Comparison of ENCODE assay signal across 27 cellular contexts in genomic region chr10:75123088-75123682, GRCh38. TPM values are rescaled to one million over a fixed set of nuclear protein-coding genes. Genes with fewer than 3 reads are reported as not detected.
DNase-seq lines count a peak whose midpoint lies in the region; ATAC-seq and TF ChIP-seq lines count a peak whose summit lies in the region.
"Had no signal": no experiment of that assay in that cellular context is flagged by ENCODE, and none has a peak within 500 bp of the region (broad histone marks: within the 10 kb centered on the region; RNA-seq: fewer than 3 reads in every experiment).

No MANE protein-coding gene starts in this region.

- CTCF ChIA-PET in T-cell (lab: Charles Lee) = no interaction called here

- no peak overlapping the region for H3K4me3 Mint-ChIP-seq in activated naive CD8-positive, alpha-beta T cell treated with anti-CD3 and anti-CD28 coated beads, Interleukin-2, amount 10 ng/mL, durations not matched to agents 7 days and 5 days
- no peak overlapping the region for H3K4me3 Mint-ChIP-seq in activated naive CD8-positive, alpha-beta T cell treated with anti-CD3 and anti-CD28 coated beads, Interleukin-2, amount 50 U/mL, for 24 hours
- H3K4me3 Mint-ChIP-seq in T-cell = no peak overlapping the region
- no peak overlapping the region for H3K4me3 Mint-ChIP-seq in type B pancreatic cell
- H3K4me3 Mint-ChIP-seq in chondrocyte (ENCODE audit: unreplicated experiment) = no peak overlapping the region
- H3K4me3 Mint-ChIP-seq: neural crest cell; T-helper 1 cell treated with Interleukin-12 subunit alpha and Interleukin-12 subunit beta and Interleukin-4 antibody, amounts not matched to agents 30 μg/mL and 1 μg/mL, for 36 hours had no signal

- no peak for ATAC-seq in activated naive CD8-positive, alpha-beta T cell treated with anti-CD3 and anti-CD28 coated beads, Interleukin-2, amount 10 ng/mL, durations not matched to agents 7 days and 5 days (ENCODE audit: low read depth)
- no peak for ATAC-seq in activated naive CD8-positive, alpha-beta T cell treated with anti-CD3 and anti-CD28 coated beads, Interleukin-2, amount 50 U/mL, for 24 hours
- no peak for ATAC-seq in T-cell (replicated peaks in 1 of 4)
- ATAC-seq: GM12878, left colon had no signal

- no peak overlapping the region for H3K4me2 ChIP-seq in mesendoderm (ENCODE audit: low read length)
- H3K4me2 ChIP-seq: BLaER1 treated with 17β-estradiol and CSF1 and Interleukin-3, amounts not matched to agents 10 nM and 100 nM had no signal

- no peaks in the 10 kb centered on the region for H3K4me1 ChIP-seq in mesendoderm (ENCODE audit: control insufficient read depth, low read depth, low read length)

- peaks cover 1% of the 10 kb centered on the region for H3K79me2 ChIP-seq in mesendoderm (ENCODE audit: control insufficient read depth, insufficient read depth, low read length)

- peaks cover 28% of the 10 kb centered on the region for H3K4me1 Mint-ChIP-seq in activated naive CD8-positive, alpha-beta T cell treated with anti-CD3 and anti-CD28 coated beads, Interleukin-2, amount 10 ng/mL, durations not matched to agents 7 days and 5 days
- peaks cover 34% of the 10 kb centered on the region for H3K4me1 Mint-ChIP-seq in activated naive CD8-positive, alpha-beta T cell treated with anti-CD3 and anti-CD28 coated beads, Interleukin-2, amount 50 U/mL, for 24 hours
- H3K4me1 Mint-ChIP-seq in T-cell (peaks cover 24 to 47% (median 41%) of the 10 kb centered on the region in 3 donors), type B pancreatic cell (ENCODE audit: unreplicated experiment) (no peaks in the 10 kb centered on the region), chondrocyte (ENCODE audit: low read depth) (peaks cover 18% of the 10 kb centered on the region)
- H3K4me1 Mint-ChIP-seq: neural crest cell had no signal

- H3K23ac ChIP-seq in mesendoderm (ENCODE audit: low read length) = no peak overlapping the region

- no peaks in the 10 kb centered on the region for H3K36me3 ChIP-seq in mesendoderm (ENCODE audit: control insufficient read depth, insufficient read depth, low read length)

- no peak overlapping the region for H2BK15ac ChIP-seq in mesendoderm (replicated peaks; ENCODE audit: low read depth)

- no peak for DNase-seq in activated naive CD8-positive, alpha-beta T cell treated with anti-CD3 and anti-CD28 coated beads, Interleukin-2, amount 10 ng/mL, durations not matched to agents 7 days and 5 days
- no peak for DNase-seq in activated naive CD8-positive, alpha-beta T cell treated with anti-CD3 and anti-CD28 coated beads, Interleukin-2, amount 50 U/mL, for 24 hours
- no peak for DNase-seq in T-cell
- DNase-seq in mesendoderm = peak; percentile 67
- DNase-seq in type B pancreatic cell (ENCODE audit: extremely low spot score, unreplicated experiment) = no peak
- DNase-seq in chondrocyte (ENCODE audit: low spot score) = no peak
- DNase-seq in H4 (ENCODE audit: low spot score) = no peak
- DNase-seq: ACHN; activated effector memory CD4-positive, alpha-beta T cell treated with anti-CD3 and anti-CD28 coated beads, Interleukin-2, amount 50 U/mL, for 16 hours; anterior cingulate cortex; dermis blood vessel endothelial cell; GOT3; KBM-7; left colon; midbrain; MM.1S; NCI-H1417; NCI-H2081 treated with DMSO at 0.1 percent for 48 hours; NCI-H345; NCI-H774; RPMI8226; sigmoid colon had no signal

- peaks cover 3% of the 10 kb centered on the region for H3K79me1 ChIP-seq in mesendoderm (ENCODE audit: low read length)

- H2BK120ac ChIP-seq in mesendoderm (ENCODE audit: low read depth, low read length) = no peak overlapping the region

- no peaks in the 10 kb centered on the region for H3K9me3 Mint-ChIP-seq in activated naive CD8-positive, alpha-beta T cell treated with anti-CD3 and anti-CD28 coated beads, Interleukin-2, amount 10 ng/mL, durations not matched to agents 7 days and 5 days
- no peaks in the 10 kb centered on the region for H3K9me3 Mint-ChIP-seq in activated naive CD8-positive, alpha-beta T cell treated with anti-CD3 and anti-CD28 coated beads, Interleukin-2, amount 50 U/mL, for 24 hours
- H3K9me3 Mint-ChIP-seq in T-cell = no peaks in the 10 kb centered on the region
- no peaks in the 10 kb centered on the region for H3K9me3 Mint-ChIP-seq in type B pancreatic cell
- H3K9me3 Mint-ChIP-seq in chondrocyte (ENCODE audit: low read depth) = no peaks in the 10 kb centered on the region
- H3K9me3 Mint-ChIP-seq: neural crest cell; T-helper 1 cell treated with Interleukin-12 subunit alpha and Interleukin-12 subunit beta and Interleukin-4 antibody, amounts not matched to agents 30 μg/mL and 1 μg/mL, for 36 hours had no signal

- H3K9ac ChIP-seq in mesendoderm (ENCODE audit: low read length) = no peak overlapping the region
- H3K9ac ChIP-seq: BLaER1 treated with 17β-estradiol and CSF1 and Interleukin-3, amounts not matched to agents 10 nM and 100 nM had no signal

- H4K5ac ChIP-seq in mesendoderm (ENCODE audit: low read length) = no peak overlapping the region

- no peaks in the 10 kb centered on the region for H3K27me3 Mint-ChIP-seq in activated naive CD8-positive, alpha-beta T cell treated with anti-CD3 and anti-CD28 coated beads, Interleukin-2, amount 10 ng/mL, durations not matched to agents 7 days and 5 days
- no peaks in the 10 kb centered on the region for H3K27me3 Mint-ChIP-seq in activated naive CD8-positive, alpha-beta T cell treated with anti-CD3 and anti-CD28 coated beads, Interleukin-2, amount 50 U/mL, for 24 hours
- H3K27me3 Mint-ChIP-seq in T-cell (no peaks in the 10 kb centered on the region), type B pancreatic cell (no peaks in the 10 kb centered on the region), chondrocyte (ENCODE audit: low read depth) (no peaks in the 10 kb centered on the region)

- no peak overlapping the region for H3K27ac ChIP-seq in mesendoderm (ENCODE audit: low read depth, low read length)
- H3K27ac ChIP-seq: BLaER1 treated with 17β-estradiol and CSF1 and Interleukin-3, amounts not matched to agents 10 nM and 100 nM; sigmoid colon; VCaP had no signal

- H3K18ac ChIP-seq in mesendoderm (ENCODE audit: low read length) = peak overlapping the region; percentile 31

- H3K56ac ChIP-seq in mesendoderm (ENCODE audit: low read length) = no peak overlapping the region

- no CpG with 5 or more reads among the region's 4 CpGs for whole genome bisulfite sequencing in mesendoderm (ENCODE audit: extremely low coverage, insufficient coverage, low lambda C conversion rate)

- peaks cover 27% of the 10 kb centered on the region for H3K36me3 Mint-ChIP-seq in activated naive CD8-positive, alpha-beta T cell treated with anti-CD3 and anti-CD28 coated beads, Interleukin-2, amount 10 ng/mL, durations not matched to agents 7 days and 5 days
- H3K36me3 Mint-ChIP-seq in activated naive CD8-positive, alpha-beta T cell treated with anti-CD3 and anti-CD28 coated beads, Interleukin-2, amount 50 U/mL, for 24 hours (ENCODE audit: low read depth) = peaks cover 14% of the 10 kb centered on the region
- peaks cover 14% of the 10 kb centered on the region for H3K36me3 Mint-ChIP-seq in T-cell
- peaks cover 7% of the 10 kb centered on the region for H3K36me3 Mint-ChIP-seq in type B pancreatic cell
- peaks cover 3% of the 10 kb centered on the region for H3K36me3 Mint-ChIP-seq in chondrocyte (ENCODE audit: low read depth)

- H3K27ac Mint-ChIP-seq in activated naive CD8-positive, alpha-beta T cell treated with anti-CD3 and anti-CD28 coated beads, Interleukin-2, amount 10 ng/mL, durations not matched to agents 7 days and 5 days = peak overlapping the region; percentile 75
- H3K27ac Mint-ChIP-seq in activated naive CD8-positive, alpha-beta T cell treated with anti-CD3 and anti-CD28 coated beads, Interleukin-2, amount 50 U/mL, for 24 hours = no peak overlapping the region
- peak overlapping the region; percentile 55 for H3K27ac Mint-ChIP-seq in T-cell
- H3K27ac Mint-ChIP-seq in type B pancreatic cell = peak overlapping the region; percentile 41
- no peak overlapping the region for H3K27ac Mint-ChIP-seq in chondrocyte (ENCODE audit: unreplicated experiment)
- H3K27ac Mint-ChIP-seq: T-helper 1 cell treated with Interleukin-12 subunit alpha and Interleukin-12 subunit beta and Interleukin-4 antibody, amounts not matched to agents 30 μg/mL and 1 μg/mL, for 36 hours had no signal

- H2BK5ac ChIP-seq in mesendoderm (ENCODE audit: low read length) = no peak overlapping the region

- no peak overlapping the region for H2AK5ac ChIP-seq in mesendoderm (ENCODE audit: low read length)

- POLR2A ChIA-PET in activated naive CD8-positive, alpha-beta T cell treated with anti-CD3 and anti-CD28 coated beads, Interleukin-2, amount 10 ng/mL, durations not matched to agents 7 days and 5 days (lab: Charles Lee) = no interaction called here
- POLR2A ChIA-PET in T-cell (lab: Charles Lee) = no interaction called here

- H4K8ac ChIP-seq in mesendoderm (ENCODE audit: low read depth, low read length) = no peak overlapping the region

- no peak overlapping the region for H3K4me3 ChIP-seq in mesendoderm (ENCODE audit: low read length)
- H3K4me3 ChIP-seq: BLaER1 treated with 17β-estradiol and CSF1 and Interleukin-3, amounts not matched to agents 10 nM and 100 nM; GM12878; sigmoid colon had no signal

- no peak overlapping the region for H3K4ac ChIP-seq in mesendoderm (ENCODE audit: low read depth, low read length)

- no peaks in the 10 kb centered on the region for H3K27me3 ChIP-seq in mesendoderm (ENCODE audit: insufficient read depth, low read length, poor library complexity)
- H3K27me3 ChIP-seq: BLaER1 treated with 17β-estradiol and CSF1 and Interleukin-3, amounts not matched to agents 10 nM and 100 nM; sigmoid colon had no signal

- no peak for TF ChIP-seq CTCF in type B pancreatic cell (conservative IDR thresholded peaks at IDR 0.05)
- TF ChIP-seq CTCF in chondrocyte (IDR thresholded peaks at IDR 0.05) = no peak

RNA-seq across cellular contexts. Expression of gene SAMD8, which starts 11.7 kb away (rescaled TPM):
- total RNA-seq in activated naive CD8-positive, alpha-beta T cell treated with anti-CD3 and anti-CD28 coated beads, Interleukin-2, amount 10 ng/mL, durations not matched to agents 7 days and 5 days = 10 to 100 TPM; 21.0 to 22.7 TPM
- total RNA-seq in T-cell (10 to 100 TPM; 15.6 to 28.1 (median 16.1) TPM), type B pancreatic cell (ENCODE audit: low replicate concordance) (15.7 and 17.3 TPM in 2 replicates), chondrocyte (22.0 to 24.7 TPM (median 23.1 TPM) in 3 replicates)
- 7.3 TPM for polyA plus RNA-seq in mesendoderm (2013, experiment 1 of 2)
- 7.9 TPM for polyA plus RNA-seq in mesendoderm (2013, experiment 2 of 2)
- total RNA-seq in H4 (2014; rRNA removed; shearing (Covaris generic)) = 10.9 and 11.2 TPM in 2 replicates

Comparison
In these comparisons a context has a peak if more than half of its experiments do, and no peak if none do; other contexts are left out.
1. H3K27ac Mint-ChIP-seq: peak in activated naive CD8-positive, alpha-beta T cell treated with anti-CD3 and anti-CD28 coated beads, Interleukin-2, amount 10 ng/mL, durations not matched to agents 7 days and 5 days (single experiment), T-cell (2 of 2) and type B pancreatic cell (single experiment); none in activated naive CD8-positive, alpha-beta T cell treated with anti-CD3 and anti-CD28 coated beads, Interleukin-2, amount 50 U/mL, for 24 hours (single experiment) and chondrocyte (single experiment).